1 cellular context compared by ENCODE assay signal in the genomic region with DNA sequence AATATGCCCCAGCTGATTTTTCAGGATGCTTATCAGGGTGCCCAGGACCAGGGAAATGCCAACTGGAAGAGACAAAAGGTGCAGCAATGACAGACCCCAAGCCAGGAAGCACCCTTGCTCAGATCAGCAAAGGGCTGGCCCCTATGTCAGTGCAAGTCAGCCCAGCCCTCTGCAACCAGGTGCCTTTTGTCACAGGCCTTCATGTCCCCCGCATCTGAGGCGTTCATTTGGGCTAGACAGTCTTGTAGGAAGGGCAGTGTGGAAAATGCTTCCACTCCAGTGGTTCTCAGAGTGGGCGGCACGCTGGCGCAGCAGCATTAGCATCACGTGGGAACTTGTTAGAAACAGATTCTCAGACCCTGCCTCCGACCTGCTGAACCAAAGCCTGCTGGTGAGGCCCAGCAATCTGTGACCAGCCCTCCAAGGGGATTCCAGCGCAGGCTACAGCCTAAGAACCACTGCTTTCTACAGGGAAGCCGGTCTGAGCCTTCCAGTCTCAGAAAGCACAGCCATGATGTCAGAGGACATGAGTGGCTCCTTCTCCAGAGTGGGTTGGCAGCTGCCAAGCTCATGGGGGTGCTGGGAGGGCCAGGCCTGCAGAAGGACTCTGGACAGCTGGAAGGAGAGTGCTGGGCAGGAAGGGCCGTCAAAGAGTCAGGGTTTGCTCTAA.
TF ChIP-seq lines count a peak whose summit lies in the region.

No MANE protein-coding gene starts in this region.

TF ChIP-seq in GM12878, 131 proteins besides CTCF, POLR2A, EP300 and RAD21:
- TF ChIP-seq RBBP5 (conservative IDR thresholded peaks at IDR 0.05) = no peak
